In the genomic region with DNA sequence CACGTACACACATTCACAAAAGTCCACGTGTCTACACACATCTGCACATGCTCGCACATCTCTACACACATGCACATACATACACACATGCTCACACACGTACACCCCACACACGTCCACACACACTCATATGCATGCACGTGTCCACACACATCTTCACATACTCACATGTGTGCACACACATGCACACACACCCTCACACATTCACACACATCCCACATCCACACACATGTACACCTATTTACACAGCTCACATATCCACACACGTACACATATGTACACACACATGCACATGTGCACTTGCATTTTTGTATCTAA, we compare ENCODE assay signal across 35 cellular contexts. TPM values are rescaled to one million over a fixed set of nuclear protein-coding genes. Genes with fewer than 3 reads are reported as not detected.
"Had no signal": no experiment of that assay in that cellular context is flagged by ENCODE, and none has a peak within 500 bp of the region (broad histone marks: within the 10 kb centered on the region; RNA-seq: fewer than 3 reads in every experiment).

No MANE protein-coding gene starts in this region.

- H3K27ac ChIP-seq: adrenal gland, breast epithelium, cardiac muscle cell, colonic mucosa, epithelial cell of prostate had no signal

- H3K4me1 Mint-ChIP-seq: activated CD4-positive, alpha-beta T cell treated with anti-CD3 and anti-CD28 coated beads, Interleukin-2, amount 10 ng/mL, durations not matched to agents 24 days and 14 days; activated CD8-positive, alpha-beta memory T cell treated with anti-CD3 and anti-CD28 coated beads, Interleukin-2, amount 10 ng/mL, durations not matched to agents 7 days and 5 days had no signal

- H3K4me3 ChIP-seq: adrenal gland, cardiac muscle cell, colonic mucosa, gastroesophageal sphincter had no signal

- H3K4me3 Mint-ChIP-seq: activated CD4-positive, alpha-beta memory T cell treated with anti-CD3 and anti-CD28 coated beads for 36 hours; activated CD4-positive, alpha-beta T cell treated with anti-CD3 and anti-CD28 coated beads for 36 hours; activated CD4-positive, alpha-beta T cell treated with anti-CD3 and anti-CD28 coated beads, Interleukin-2, amount 10 ng/mL, durations not matched to agents 24 days and 14 days; activated CD8-positive, alpha-beta memory T cell treated with anti-CD3 and anti-CD28 coated beads, Interleukin-2, amount 10 ng/mL, durations not matched to agents 7 days and 5 days; activated CD8-positive, alpha-beta T cell treated with anti-CD3 and anti-CD28 coated beads, Interleukin-2, amount 10 ng/mL, durations not matched to agents 7 days and 5 days; activated naive CD4-positive, alpha-beta T cell treated with anti-CD3 and anti-CD28 coated beads for 36 hours; activated naive CD4-positive, alpha-beta T cell treated with anti-CD3 and anti-CD28 coated beads, Interleukin-2, amount 50 U/mL, for 24 hours; activated naive CD8-positive, alpha-beta T cell treated with anti-CD3 and anti-CD28 coated beads for 36 hours; activated naive CD8-positive, alpha-beta T cell treated with anti-CD3 and anti-CD28 coated beads, Interleukin-2, amount 50 U/mL, for 24 hours; activated T-helper 1 cell treated with anti-CD3 and anti-CD28 coated beads, Interleukin-12 subunit alpha, Interleukin-12 subunit beta, Interleukin-2, Interleukin-4 antibody, amounts not matched to agents 30 ng/mL and 10 ng/mL and 1 ng/mL, durations not matched to agents 14 hours and 24 hours and 36 hours; brain had no signal

- H3K4me1 ChIP-seq: adrenal gland, breast epithelium, colonic mucosa had no signal

- H3K9me3 Mint-ChIP-seq: activated CD4-positive, alpha-beta memory T cell treated with anti-CD3 and anti-CD28 coated beads for 36 hours; activated CD4-positive, alpha-beta T cell treated with anti-CD3 and anti-CD28 coated beads, Interleukin-2, amount 10 ng/mL, durations not matched to agents 24 days and 14 days; activated naive CD4-positive, alpha-beta T cell treated with anti-CD3 and anti-CD28 coated beads for 36 hours; activated naive CD4-positive, alpha-beta T cell treated with anti-CD3 and anti-CD28 coated beads, Interleukin-2, amount 50 U/mL, for 24 hours; activated naive CD8-positive, alpha-beta T cell treated with anti-CD3 and anti-CD28 coated beads for 36 hours; activated naive CD8-positive, alpha-beta T cell treated with anti-CD3 and anti-CD28 coated beads, Interleukin-2, amount 50 U/mL, for 24 hours; activated T-helper 1 cell treated with anti-CD3 and anti-CD28 coated beads, Interleukin-12 subunit alpha, Interleukin-12 subunit beta, Interleukin-2, Interleukin-4 antibody, amounts not matched to agents 30 ng/mL and 10 ng/mL and 1 ng/mL, durations not matched to agents 14 hours and 24 hours and 36 hours; activated T-helper 2 cell treated with anti-CD3 and anti-CD28 coated beads, Interferon-gamma antibody, Interleukin-2, Interleukin-4, amounts not matched to agents 10 μg/mL and 5 μg/mL and 100 μg/mL, durations not matched to agents 14 hours and 24 hours and 36 hours; brain had no signal

- H3K36me3 Mint-ChIP-seq: activated CD4-positive, alpha-beta memory T cell treated with anti-CD3 and anti-CD28 coated beads for 36 hours; activated CD8-positive, alpha-beta memory T cell treated with anti-CD3 and anti-CD28 coated beads, Interleukin-2, amount 10 ng/mL, durations not matched to agents 7 days and 5 days; activated naive CD4-positive, alpha-beta T cell treated with anti-CD3 and anti-CD28 coated beads, Interleukin-2, amount 50 U/mL, for 24 hours; activated naive CD8-positive, alpha-beta T cell treated with anti-CD3 and anti-CD28 coated beads for 36 hours; brain had no signal

- H3K36me3 ChIP-seq: adrenal gland, breast epithelium, cardiac muscle cell, colonic mucosa, esophagus squamous epithelium had no signal

- H3K27me3 ChIP-seq: cardiac muscle cell, colonic mucosa, gastroesophageal sphincter had no signal

- FAIRE-seq: endometrium, endothelial cell of umbilical vein had no signal

- H3K27ac Mint-ChIP-seq: activated CD4-positive, alpha-beta memory T cell treated with anti-CD3 and anti-CD28 coated beads for 36 hours; activated CD4-positive, alpha-beta T cell treated with anti-CD3 and anti-CD28 coated beads for 36 hours; activated CD4-positive, alpha-beta T cell treated with anti-CD3 and anti-CD28 coated beads, Interleukin-2, amount 10 ng/mL, durations not matched to agents 24 days and 14 days; activated CD8-positive, alpha-beta memory T cell treated with anti-CD3 and anti-CD28 coated beads, Interleukin-2, amount 10 ng/mL, durations not matched to agents 7 days and 5 days; activated CD8-positive, alpha-beta T cell treated with anti-CD3 and anti-CD28 coated beads, Interleukin-2, amount 10 ng/mL, durations not matched to agents 7 days and 5 days; activated naive CD4-positive, alpha-beta T cell treated with anti-CD3 and anti-CD28 coated beads for 36 hours; activated naive CD4-positive, alpha-beta T cell treated with anti-CD3 and anti-CD28 coated beads, Interleukin-2, amount 50 U/mL, for 24 hours; activated naive CD8-positive, alpha-beta T cell treated with anti-CD3 and anti-CD28 coated beads for 36 hours; activated naive CD8-positive, alpha-beta T cell treated with anti-CD3 and anti-CD28 coated beads, Interleukin-2, amount 50 U/mL, for 24 hours; activated T-helper 1 cell treated with anti-CD3 and anti-CD28 coated beads, Interleukin-12 subunit alpha, Interleukin-12 subunit beta, Interleukin-2, Interleukin-4 antibody, amounts not matched to agents 30 ng/mL and 10 ng/mL and 1 ng/mL, durations not matched to agents 14 hours and 24 hours and 36 hours; activated T-helper 2 cell treated with anti-CD3 and anti-CD28 coated beads, Interferon-gamma antibody, Interleukin-2, Interleukin-4, amounts not matched to agents 10 μg/mL and 5 μg/mL and 100 μg/mL, durations not matched to agents 14 hours and 24 hours and 36 hours; brain had no signal

- H3K9me3 ChIP-seq: adrenal gland, breast epithelium, colonic mucosa, esophagus squamous epithelium, gastroesophageal sphincter had no signal

- DNase-seq: activated CD4-positive, alpha-beta memory T cell treated with anti-CD3 and anti-CD28 coated beads for 36 hours; activated CD4-positive, alpha-beta T cell treated with anti-CD3 and anti-CD28 coated beads for 36 hours; activated CD4-positive, alpha-beta T cell treated with anti-CD3 and anti-CD28 coated beads, Interleukin-2, amount 10 ng/mL, durations not matched to agents 24 days and 14 days; activated CD4-positive, CD25-positive, alpha-beta regulatory T cell; activated CD4-positive, CD25-positive, alpha-beta regulatory T cell treated with anti-CD3 and anti-CD28 coated beads, Interleukin-2, amount 50 U/mL, for 72 hours; activated CD8-positive, alpha-beta memory T cell treated with anti-CD3 and anti-CD28 coated beads, Interleukin-2, amount 10 ng/mL, durations not matched to agents 7 days and 5 days; activated CD8-positive, alpha-beta memory T cell treated with anti-CD3 and anti-CD28 coated beads, Interleukin-2, amount 50 U/mL, for 4 hours; activated CD8-positive, alpha-beta T cell treated with anti-CD3 and anti-CD28 coated beads, Interleukin-2, amount 10 ng/mL, durations not matched to agents 7 days and 5 days; activated effector memory CD4-positive, alpha-beta T cell treated with anti-CD3 and anti-CD28 coated beads, Interleukin-2, amount 50 U/mL, for 16 hours; activated naive CD4-positive, alpha-beta T cell treated with anti-CD3 and anti-CD28 coated beads for 36 hours; activated naive CD8-positive, alpha-beta T cell treated with anti-CD3 and anti-CD28 coated beads for 36 hours; activated naive CD8-positive, alpha-beta T cell treated with anti-CD3 and anti-CD28 coated beads, Interleukin-2, amount 50 U/mL, for 24 hours; activated T-cell treated with anti-CD3 and anti-CD28 coated beads, Interleukin-2, amount 50 U/mL, for 1 hour; activated T-cell treated with anti-CD3 and anti-CD28 coated beads, Interleukin-2, amount 50 U/mL, for 48 hours; adrenal gland; amygdala; aorta; central memory CD4-positive, alpha-beta T cell; cerebellar nuclear complex; colonic mucosa; effector CD8-positive, alpha-beta T cell; esophagus squamous epithelium; foreskin melanocyte; T-helper 2 cell had no signal

RNA-seq across cellular contexts. Expression of a gene that starts 3.6 kb away (rescaled TPM):
- total RNA-seq: activated CD8-positive, alpha-beta T cell treated with anti-CD3 and anti-CD28 coated beads, Interleukin-2, amount 10 ng/mL, durations not matched to agents 7 days and 5 days; activated naive CD4-positive, alpha-beta T cell treated with anti-CD3 and anti-CD28 coated beads for 36 hours; endothelial cell of umbilical vein; glomerular endothelial cell had no signal
